ENCODE assay signal across 15 cellular contexts in genomic region chr18:58526425-58527115, GRCh38.
A peak's percentile ranks its signal among the peaks of the same experiment; 100 is the strongest.
DNase-seq lines count a peak whose midpoint lies in the region; ATAC-seq and TF ChIP-seq lines count a peak whose summit lies in the region.
"Had no signal": no experiment of that assay in that cellular context is flagged by ENCODE, and none has a peak within 500 bp of the region (broad histone marks: within the 10 kb centered on the region; RNA-seq: fewer than 3 reads in every experiment).

No MANE protein-coding gene starts in this region.

- H3K27ac ChIP-seq in substantia nigra (ENCODE audit: low read depth, low read length, poor library complexity, severe bottlenecking): no peak overlapping the region
- H3K27ac ChIP-seq: dorsolateral prefrontal cortex, thyroid gland had no signal

- H3K4me1 ChIP-seq in mucosa of descending colon (ENCODE audit: low read depth): peaks cover 16% of the 10 kb centered on the region
- H3K4me1 ChIP-seq: thyroid gland had no signal

- H3K9me3 Mint-ChIP-seq in effector memory CD8-positive, alpha-beta T cell: no peaks in the 10 kb centered on the region
- H3K9me3 Mint-ChIP-seq: GM23338 had no signal

- no peak overlapping the region for H3K4me3 ChIP-seq in mucosa of descending colon
- H3K4me3 ChIP-seq: dorsolateral prefrontal cortex, GM23338, thyroid gland had no signal

- no peaks in the 10 kb centered on the region for H3K9me3 ChIP-seq in mucosa of descending colon
- H3K9me3 ChIP-seq: thyroid gland had no signal

- no peaks in the 10 kb centered on the region for H3K36me3 Mint-ChIP-seq in effector memory CD8-positive, alpha-beta T cell (ENCODE audit: insufficient read depth)
- H3K36me3 Mint-ChIP-seq: activated naive CD8-positive, alpha-beta T cell had no signal

- no peak for TF ChIP-seq CTCF in mucosa of descending colon (IDR thresholded peaks at IDR 0.05)

- H3K36me3 ChIP-seq in mucosa of descending colon (ENCODE audit: low read depth): no peaks in the 10 kb centered on the region
- H3K36me3 ChIP-seq: thyroid gland had no signal

- intact Hi-C loops in mucosa of descending colon (cut with DNase I, micrococcal nuclease): no loop called here

- ATAC-seq in GM18907 (IDR thresholded peaks at IDR 0.05; ENCODE audit: unreplicated experiment) (peak; percentile 48), HG02678 (IDR thresholded peaks at IDR 0.05; ENCODE audit: unreplicated experiment) (peak; percentile 45), mucosa of descending colon (peak; percentile 88)
- no peak for ATAC-seq in effector memory CD8-positive, alpha-beta T cell (replicated peaks)
- ATAC-seq: GM23338 had no signal

- H3K4me3 Mint-ChIP-seq in effector memory CD8-positive, alpha-beta T cell: no peak overlapping the region
- H3K4me3 Mint-ChIP-seq: activated naive CD8-positive, alpha-beta T cell; GM23338 had no signal

- H3K27ac Mint-ChIP-seq in effector memory CD8-positive, alpha-beta T cell: no peak overlapping the region
- H3K27ac Mint-ChIP-seq: GM23338 had no signal

- peaks cover 0 to 5% of the 10 kb centered on the region in 2 donors for H3K4me1 Mint-ChIP-seq in effector memory CD8-positive, alpha-beta T cell (ENCODE audit: low read depth in 2 of 2)

- H3K27me3 Mint-ChIP-seq in effector memory CD8-positive, alpha-beta T cell: peaks cover 21 to 49% of the 10 kb centered on the region in 2 donors

- DNase-seq in SW480 (ENCODE audit: low spot score): peak; percentile 26
- DNase-seq in mucosa of descending colon: peak in 1 of 3 donors; percentile 46
- no peak for DNase-seq in substantia nigra (lab: John Stamatoyannopoulos, UW)
- no peak for DNase-seq in effector memory CD8-positive, alpha-beta T cell
- no peak for DNase-seq in NCI-H345 (lab: John Stamatoyannopoulos, UW)
- DNase-seq in activated T-cell treated with anti-CD3 and anti-CD28 coated beads, Interleukin-2, amount 50 U/mL, for 1 hour: no peak
- DNase-seq: activated CD8-positive, alpha-beta memory T cell treated with anti-CD3 and anti-CD28 coated beads for 24 hours; dorsolateral prefrontal cortex; glutamatergic neuron; NCI-H748 treated with DMSO at 0.1 percent for 48 hours; thyroid gland had no signal
